Comparison of ENCODE assay signal across 8 cellular contexts in genomic region chr10:79182763-79183467, GRCh38.
DNase-seq lines count a peak whose midpoint lies in the region; ATAC-seq, FAIRE-seq and TF ChIP-seq lines count a peak whose summit lies in the region.

No MANE protein-coding gene starts in this region.

- H3K9ac ChIP-seq in astrocyte (ENCODE audit: low read length): no peak overlapping the region
- no peak overlapping the region for H3K9ac ChIP-seq in stomach smooth muscle (ENCODE audit: low read length in 2 of 2)

- H2AFZ ChIP-seq in astrocyte (ENCODE audit: low read depth, low read length): no peak overlapping the region

- no peak for FAIRE-seq in astrocyte (lab: Jason Lieb, UNC)

- peaks cover 72% of the 10 kb centered on the region for H3K79me2 ChIP-seq in astrocyte (ENCODE audit: insufficient read depth, low read length)

- H3K4me2 ChIP-seq in astrocyte (ENCODE audit: low read length): peak overlapping the region; percentile 63

- peaks cover 73% of the 10 kb centered on the region for H3K4me1 ChIP-seq in astrocyte (ENCODE audit: insufficient read depth, low read length)
- H3K4me1 ChIP-seq in stomach smooth muscle (ENCODE audit: control insufficient read depth, insufficient read depth, low read length): peaks cover 91% of the 10 kb centered on the region

- peak; percentile 81 for ATAC-seq in left lobe of liver

- H3K36me3 ChIP-seq in astrocyte (ENCODE audit: insufficient read depth, low read length) (peaks cover 4% of the 10 kb centered on the region), stomach smooth muscle (ENCODE audit: control insufficient read depth in 2 of 2, insufficient read depth in 2 of 2, low read length in 2 of 2) (peaks cover 5 to 7% of the 10 kb centered on the region in 2 donors)

- no peak overlapping the region for H3K4me3 Mint-ChIP-seq in HFFc6
- H3K4me3 Mint-ChIP-seq in astrocyte (ENCODE audit: unreplicated experiment): no peak overlapping the region
- H3K4me3 Mint-ChIP-seq in activated naive CD4-positive, alpha-beta T cell treated with anti-CD3 and anti-CD28 coated beads, Interleukin-2, amount 10 ng/mL, durations not matched to agents 7 days and 5 days: no peak overlapping the region

- H4K20me1 ChIP-seq in astrocyte (ENCODE audit: insufficient read depth, low read length): peaks cover 78% of the 10 kb centered on the region

- H3K9me3 Mint-ChIP-seq in HFFc6 (no peaks in the 10 kb centered on the region), astrocyte (ENCODE audit: unreplicated experiment) (no peaks in the 10 kb centered on the region)
- H3K9me3 Mint-ChIP-seq in activated naive CD4-positive, alpha-beta T cell treated with anti-CD3 and anti-CD28 coated beads, Interleukin-2, amount 10 ng/mL, durations not matched to agents 7 days and 5 days: no peaks in the 10 kb centered on the region

- peak overlapping the region; percentile 25 for H3K27ac ChIP-seq in astrocyte (ENCODE audit: low read depth, low read length)
- H3K27ac ChIP-seq in stomach smooth muscle (ENCODE audit: low read length): peak overlapping the region; percentile 58

- H3K27me3 Mint-ChIP-seq in HFFc6 (ENCODE audit: insufficient read depth): peaks cover 11% of the 10 kb centered on the region
- H3K27me3 Mint-ChIP-seq in astrocyte (ENCODE audit: low read depth, unreplicated experiment): no peaks in the 10 kb centered on the region
- peaks cover 9% of the 10 kb centered on the region for H3K27me3 Mint-ChIP-seq in activated naive CD4-positive, alpha-beta T cell treated with anti-CD3 and anti-CD28 coated beads, Interleukin-2, amount 10 ng/mL, durations not matched to agents 7 days and 5 days

- H3K27me3 ChIP-seq in astrocyte (ENCODE audit: insufficient read depth, low read length): no peaks in the 10 kb centered on the region
- no peaks in the 10 kb centered on the region for H3K27me3 ChIP-seq in stomach smooth muscle (ENCODE audit: control insufficient read depth in 1 of 2, insufficient read depth in 2 of 2, low read length in 2 of 2)

- TF ChIP-seq CTCF in HFFc6 (IDR thresholded peaks at IDR 0.05) (no peak), astrocyte (IDR thresholded peaks at IDR 0.05; ENCODE audit: insufficient read depth, low read depth, low read length) (no peak)

- H3K4me1 Mint-ChIP-seq in HFFc6 (ENCODE audit: low read depth) (peaks cover 90% of the 10 kb centered on the region), astrocyte (ENCODE audit: low read depth, unreplicated experiment) (peaks cover 86% of the 10 kb centered on the region)
- H3K4me1 Mint-ChIP-seq in activated naive CD4-positive, alpha-beta T cell treated with anti-CD3 and anti-CD28 coated beads, Interleukin-2, amount 10 ng/mL, durations not matched to agents 7 days and 5 days: no peaks in the 10 kb centered on the region

- CTCF ChIA-PET in activated naive CD4-positive, alpha-beta T cell treated with anti-CD3 and anti-CD28 coated beads, Interleukin-2, amount 10 ng/mL, durations not matched to agents 7 days and 5 days (lab: Charles Lee): no interaction called here

- no peak for DNase-seq in HFFc6
- DNase-seq in astrocyte (ENCODE audit: low read depth): peak; percentile 26
- DNase-seq in left lobe of liver (ENCODE audit: low spot score): peak; percentile 63
- DNase-seq in activated naive CD4-positive, alpha-beta T cell treated with anti-CD3 and anti-CD28 coated beads, Interleukin-2, amount 10 ng/mL, durations not matched to agents 7 days and 5 days: no peak
- no peak for DNase-seq in NCI-H2107 treated with DMSO at 0.1 percent for 48 hours (lab: John Stamatoyannopoulos, UW; ENCODE audit: unreplicated experiment)
- DNase-seq in activated CD4-positive, alpha-beta T cell treated with anti-CD3 and anti-CD28 coated beads for 48 hours: no peak
- no peak for DNase-seq in NCI-H2081 treated with DMSO at 0.1 percent for 48 hours (lab: John Stamatoyannopoulos, UW)

- H3K36me3 Mint-ChIP-seq in HFFc6 (ENCODE audit: low read depth) (peaks cover 5% of the 10 kb centered on the region; the same call in 1 of the 2 replicates), astrocyte (ENCODE audit: low read depth, unreplicated experiment) (peaks cover 7% of the 10 kb centered on the region)
- H3K36me3 Mint-ChIP-seq in activated naive CD4-positive, alpha-beta T cell treated with anti-CD3 and anti-CD28 coated beads, Interleukin-2, amount 10 ng/mL, durations not matched to agents 7 days and 5 days: no peaks in the 10 kb centered on the region

- H3K4me3 ChIP-seq in astrocyte (ENCODE audit: insufficient read depth, low read depth, low read length) (no peak overlapping the region), stomach smooth muscle (ENCODE audit: low read length in 2 of 2) (peak overlapping the region in 1 of 2 donors; percentile 15)

- peak overlapping the region; percentile 78 for H3K27ac Mint-ChIP-seq in HFFc6
- H3K27ac Mint-ChIP-seq in astrocyte (ENCODE audit: unreplicated experiment): no peak overlapping the region
- no peak overlapping the region for H3K27ac Mint-ChIP-seq in activated naive CD4-positive, alpha-beta T cell treated with anti-CD3 and anti-CD28 coated beads, Interleukin-2, amount 10 ng/mL, durations not matched to agents 7 days and 5 days

- H3K9me3 ChIP-seq in astrocyte (ENCODE audit: insufficient read depth, low read depth, low read length): no peaks in the 10 kb centered on the region
- H3K9me3 ChIP-seq in stomach smooth muscle (ENCODE audit: control insufficient read depth in 2 of 2, low read length in 2 of 2): no peaks in the 10 kb centered on the region

Comparison
In these comparisons a context has a peak if more than half of its experiments do, and no peak if none do; other contexts are left out.
1. DNase-seq: peak in astrocyte (single experiment) and left lobe of liver (single experiment); none in HFFc6 (single experiment), activated naive CD4-positive, alpha-beta T cell treated with anti-CD3 and anti-CD28 coated beads, Interleukin-2, amount 10 ng/mL, durations not matched to agents 7 days and 5 days (single experiment), NCI-H2107 treated with DMSO at 0.1 percent for 48 hours (single experiment), activated CD4-positive, alpha-beta T cell treated with anti-CD3 and anti-CD28 coated beads for 48 hours (single experiment) and NCI-H2081 treated with DMSO at 0.1 percent for 48 hours (single experiment).